Comparison of ENCODE assay signal across 9 cellular contexts in the genomic region with DNA sequence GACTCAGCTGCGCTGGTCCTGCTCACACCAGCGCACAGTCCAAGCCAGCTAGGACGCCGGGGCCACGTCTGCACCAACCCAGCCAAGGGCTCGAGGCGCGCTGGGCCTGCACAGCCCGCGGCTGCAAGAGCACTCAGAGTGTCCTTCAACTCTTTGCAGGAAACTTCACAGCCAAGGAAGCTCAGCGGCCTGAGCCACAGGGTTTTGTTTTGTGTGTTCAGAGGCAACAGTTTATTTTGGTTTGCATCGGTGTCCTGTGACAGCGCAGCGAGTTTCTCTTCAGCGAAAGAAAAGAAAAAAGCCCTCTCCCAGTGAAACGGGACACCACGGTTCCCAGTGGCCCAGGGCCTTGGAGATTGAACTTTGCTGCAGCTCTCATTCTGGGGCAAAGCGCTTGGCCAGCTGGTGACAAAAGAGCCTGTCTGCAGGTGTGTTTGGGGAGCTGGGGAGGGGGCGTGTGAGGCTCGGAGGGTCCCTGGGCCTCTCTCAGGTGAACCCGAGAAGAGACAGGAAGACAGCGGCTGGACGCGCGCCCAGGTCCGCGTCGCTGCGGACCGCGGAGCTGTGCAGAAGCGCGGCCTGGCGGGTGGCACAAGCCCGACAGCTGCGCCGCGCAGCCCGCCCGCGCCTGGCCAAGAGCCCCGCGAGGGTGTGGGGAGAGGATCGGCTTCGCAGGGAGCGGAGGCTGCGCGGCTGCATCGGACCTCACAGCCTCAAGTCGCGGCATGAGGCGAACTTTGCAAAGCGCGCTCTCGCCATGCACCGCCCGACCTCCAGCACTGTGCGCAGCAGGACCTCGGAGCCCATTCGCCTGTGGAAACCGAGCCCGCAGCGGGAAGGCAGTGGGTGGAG. TPM values are rescaled to one million over a fixed set of nuclear protein-coding genes. Genes with fewer than 3 reads are reported as not detected.
DNase-seq lines count a peak whose midpoint lies in the region; ATAC-seq, FAIRE-seq and TF ChIP-seq lines count a peak whose summit lies in the region.
"Had no signal": no experiment of that assay in that cellular context is flagged by ENCODE, and none has a peak within 500 bp of the region (broad histone marks: within the 10 kb centered on the region; RNA-seq: fewer than 3 reads in every experiment).

No MANE protein-coding gene starts in this region.

- H3K9me3 Mint-ChIP-seq in activated CD4-positive, alpha-beta T cell treated with anti-CD3 and anti-CD28 coated beads for 36 hours (ENCODE audit: low read depth): no peaks in the 10 kb centered on the region
- no peaks in the 10 kb centered on the region for H3K9me3 Mint-ChIP-seq in activated CD4-positive, alpha-beta T cell treated with anti-CD3 and anti-CD28 coated beads, Interleukin-2, amount 10 ng/mL, durations not matched to agents 7 days and 5 days
- H3K9me3 Mint-ChIP-seq: T-helper 1 cell treated with Interleukin-12 subunit alpha and Interleukin-12 subunit beta and Interleukin-4 antibody, amounts not matched to agents 30 μg/mL and 1 μg/mL, for 36 hours had no signal

- H3K4ac ChIP-seq in mesenchymal stem cell (ENCODE audit: low read depth in 1 of 2, low read length in 2 of 2): peak overlapping the region; percentile 47 to 78

- H3K14ac ChIP-seq in mesenchymal stem cell (ENCODE audit: low read length in 2 of 2): peak overlapping the region in 1 of 2 experiments; percentile 78

- POLR2A ChIA-PET in activated CD4-positive, alpha-beta T cell treated with anti-CD3 and anti-CD28 coated beads for 36 hours (lab: Charles Lee): no interaction called here
- POLR2A ChIA-PET in activated CD4-positive, alpha-beta T cell treated with anti-CD3 and anti-CD28 coated beads, Interleukin-2, amount 10 ng/mL, durations not matched to agents 7 days and 5 days (lab: Charles Lee): no interaction called here

- peak overlapping the region in 1 of 2 experiments; percentile 57 for H3K23ac ChIP-seq in mesenchymal stem cell (ENCODE audit: low read length in 2 of 2)

- intact Hi-C loops in activated CD4-positive, alpha-beta T cell treated with anti-CD3 and anti-CD28 coated beads for 36 hours (cut with DNase I, micrococcal nuclease): no loop called here

- H4K8ac ChIP-seq in mesenchymal stem cell (ENCODE audit: low read length): peak overlapping the region; percentile 53

- peaks cover 3% of the 10 kb centered on the region for H3K4me1 Mint-ChIP-seq in activated CD4-positive, alpha-beta T cell treated with anti-CD3 and anti-CD28 coated beads for 36 hours
- H3K4me1 Mint-ChIP-seq in activated CD4-positive, alpha-beta T cell treated with anti-CD3 and anti-CD28 coated beads, Interleukin-2, amount 10 ng/mL, durations not matched to agents 7 days and 5 days: peaks cover 4% of the 10 kb centered on the region

- peak overlapping the region; percentile 91 for H3K9ac ChIP-seq in mesenchymal stem cell (ENCODE audit: low read length)

- peaks cover 32% of the 10 kb centered on the region for H3K27me3 Mint-ChIP-seq in activated CD4-positive, alpha-beta T cell treated with anti-CD3 and anti-CD28 coated beads for 36 hours
- H3K27me3 Mint-ChIP-seq in activated CD4-positive, alpha-beta T cell treated with anti-CD3 and anti-CD28 coated beads, Interleukin-2, amount 10 ng/mL, durations not matched to agents 7 days and 5 days: peaks cover 26% of the 10 kb centered on the region

- H3K79me1 ChIP-seq in mesenchymal stem cell (replicated peaks; ENCODE audit: low read length, poor library complexity, severe bottlenecking): peaks cover 11% of the 10 kb centered on the region

- CTCF ChIA-PET in activated CD4-positive, alpha-beta T cell treated with anti-CD3 and anti-CD28 coated beads for 36 hours (lab: Charles Lee): interaction anchor here (1.0 kb wide), 2 partner anchors 13 to 480 kb away, joined by 3 to 5 read pairs; no protein-coding TSS in a partner anchor
- CTCF ChIA-PET in activated CD4-positive, alpha-beta T cell treated with anti-CD3 and anti-CD28 coated beads, Interleukin-2, amount 10 ng/mL, durations not matched to agents 7 days and 5 days (lab: Charles Lee): interaction anchor here (1.6 kb wide), 1 partner anchor 17 kb away, joined by 4 read pairs; no protein-coding TSS in a partner anchor

- peak overlapping the region in 1 of 2 experiments; percentile 25 for H2BK12ac ChIP-seq in mesenchymal stem cell (ENCODE audit: low read length in 2 of 2)

- H3K27me3 ChIP-seq in ectodermal cell (ENCODE audit: control insufficient read depth, insufficient read depth, low read length, poor library complexity, severe bottlenecking): peaks cover 57% of the 10 kb centered on the region
- peaks cover 3 to 11% of the 10 kb centered on the region in 2 experiments for H3K27me3 ChIP-seq in mesenchymal stem cell (ENCODE audit: control insufficient read depth in 1 of 2, insufficient read depth in 1 of 2, low read length in 2 of 2)
- peaks cover 0 to 25% (median 10%) of the 10 kb centered on the region in 4 donors for H3K27me3 ChIP-seq in upper lobe of left lung

- H3K4me3 Mint-ChIP-seq in activated CD4-positive, alpha-beta T cell treated with anti-CD3 and anti-CD28 coated beads for 36 hours: no peak overlapping the region
- no peak overlapping the region for H3K4me3 Mint-ChIP-seq in activated CD4-positive, alpha-beta T cell treated with anti-CD3 and anti-CD28 coated beads, Interleukin-2, amount 10 ng/mL, durations not matched to agents 7 days and 5 days
- H3K4me3 Mint-ChIP-seq: T-helper 1 cell treated with Interleukin-12 subunit alpha and Interleukin-12 subunit beta and Interleukin-4 antibody, amounts not matched to agents 30 μg/mL and 1 μg/mL, for 36 hours had no signal

- H3K36me3 ChIP-seq in ectodermal cell (ENCODE audit: control insufficient read depth, insufficient read depth, low read length) (no peaks in the 10 kb centered on the region), mesenchymal stem cell (ENCODE audit: control insufficient read depth in 1 of 2, insufficient read depth in 2 of 2, low read depth in 1 of 2, low read length in 2 of 2) (peaks cover 3 to 20% of the 10 kb centered on the region in 2 experiments), upper lobe of left lung (no peaks in the 10 kb centered on the region)

- H3K4me2 ChIP-seq in mesenchymal stem cell (ENCODE audit: low read length, poor library complexity, severe bottlenecking): peak overlapping the region; percentile 93

- no peak overlapping the region for H2AK5ac ChIP-seq in mesenchymal stem cell (ENCODE audit: low read length, severe bottlenecking)

- no peak for TF ChIP-seq EP300 in upper lobe of left lung (IDR thresholded peaks at IDR 0.05)

- H2BK15ac ChIP-seq in mesenchymal stem cell (ENCODE audit: low read depth, poor library complexity, severe bottlenecking): no peak overlapping the region

- H3K4me1 ChIP-seq in ectodermal cell (ENCODE audit: control insufficient read depth, insufficient read depth, low read length) (peaks cover 18% of the 10 kb centered on the region), mesenchymal stem cell (ENCODE audit: control insufficient read depth, insufficient read depth, low read depth, low read length) (peaks cover 36% of the 10 kb centered on the region), upper lobe of left lung (peaks cover 2 to 38% (median 19%) of the 10 kb centered on the region in 4 donors)

- H3K36me3 Mint-ChIP-seq in activated CD4-positive, alpha-beta T cell treated with anti-CD3 and anti-CD28 coated beads for 36 hours (ENCODE audit: low read depth): no peaks in the 10 kb centered on the region
- H3K36me3 Mint-ChIP-seq in activated CD4-positive, alpha-beta T cell treated with anti-CD3 and anti-CD28 coated beads, Interleukin-2, amount 10 ng/mL, durations not matched to agents 7 days and 5 days (ENCODE audit: low read depth): no peaks in the 10 kb centered on the region

- TF ChIP-seq POLR2A in upper lobe of left lung (IDR thresholded peaks at IDR 0.05): no peak
- TF ChIP-seq POLR2A in H54 (IDR thresholded peaks at IDR 0.05; ENCODE audit: low read depth, low read length): no peak

- ATAC-seq in activated CD4-positive, alpha-beta T cell treated with anti-CD3 and anti-CD28 coated beads for 36 hours: no peak
- ATAC-seq in upper lobe of left lung (ENCODE audit: low FRiP score in 2 of 2) (peak in 1 of 2 donors; percentile 53), HG02678 (IDR thresholded peaks at IDR 0.05; ENCODE audit: unreplicated experiment) (no peak)

- H3K4me3 ChIP-seq in ectodermal cell (ENCODE audit: insufficient read depth, low read depth, low read length) (peak overlapping the region; percentile 43), mesenchymal stem cell (ENCODE audit: insufficient read depth in 1 of 2, low read depth in 1 of 2, low read length in 2 of 2) (peak overlapping the region; percentile 74 to 89), upper lobe of left lung (peak overlapping the region; percentile 49 to 68 (median 61))

- H2BK120ac ChIP-seq in mesenchymal stem cell (ENCODE audit: low read depth, low read length): peak overlapping the region; percentile 42

- H3K27ac Mint-ChIP-seq in activated CD4-positive, alpha-beta T cell treated with anti-CD3 and anti-CD28 coated beads for 36 hours: no peak overlapping the region
- no peak overlapping the region for H3K27ac Mint-ChIP-seq in activated CD4-positive, alpha-beta T cell treated with anti-CD3 and anti-CD28 coated beads, Interleukin-2, amount 10 ng/mL, durations not matched to agents 7 days and 5 days
- H3K27ac Mint-ChIP-seq: T-helper 1 cell treated with Interleukin-12 subunit alpha and Interleukin-12 subunit beta and Interleukin-4 antibody, amounts not matched to agents 30 μg/mL and 1 μg/mL, for 36 hours had no signal

- no peak overlapping the region for H2BK5ac ChIP-seq in mesenchymal stem cell (ENCODE audit: low read depth, low read length, poor library complexity, severe bottlenecking)

- 1% methylated on average over 63 of the region's 63 CpGs for WGBS in ectodermal cell, 2 experiments
- WGBS in mesenchymal stem cell: under 1% methylated on average over 46 of the region's 63 CpGs
- 3 to 8% methylated on average over 12 to 49 of the region's 63 CpGs for WGBS in upper lobe of left lung, 2 donors

- H3K18ac ChIP-seq in mesenchymal stem cell (ENCODE audit: low read depth in 1 of 2, low read length in 2 of 2): peak overlapping the region; percentile 52 to 79

- DNase-seq in activated CD4-positive, alpha-beta T cell treated with anti-CD3 and anti-CD28 coated beads for 36 hours: peak; percentile 6
- DNase-seq in activated CD4-positive, alpha-beta T cell treated with anti-CD3 and anti-CD28 coated beads, Interleukin-2, amount 10 ng/mL, durations not matched to agents 7 days and 5 days: no peak
- DNase-seq in mesenchymal stem cell (peak; percentile 50), upper lobe of left lung (peak in 1 of 2 donors; percentile 87), H54 (ENCODE audit: insufficient read length, low spot score) (no peak), NCI-H524 treated with DMSO at 0.1 percent for 48 hours (lab: John Stamatoyannopoulos, UW) (no peak)

- H3K9me3 ChIP-seq in ectodermal cell (ENCODE audit: control insufficient read depth, low read length): no peaks in the 10 kb centered on the region
- no peaks in the 10 kb centered on the region for H3K9me3 ChIP-seq in mesenchymal stem cell (ENCODE audit: control insufficient read depth, low read length)
- no peaks in the 10 kb centered on the region for H3K9me3 ChIP-seq in upper lobe of left lung

- H4K91ac ChIP-seq in mesenchymal stem cell (ENCODE audit: low read length): peak overlapping the region; percentile 84

- FAIRE-seq in H54 (lab: Jason Lieb, UNC): no peak

- H2AFZ ChIP-seq in mesenchymal stem cell (ENCODE audit: low read depth, low read length): no peak overlapping the region

- no peak for TF ChIP-seq CTCF in upper lobe of left lung (IDR thresholded peaks at IDR 0.05)

- no peak overlapping the region for H3K27ac ChIP-seq in ectodermal cell (ENCODE audit: insufficient read depth, low read depth, low read length, poor library complexity, severe bottlenecking)
- H3K27ac ChIP-seq in mesenchymal stem cell (ENCODE audit: low read length, poor library complexity, severe bottlenecking): no peak overlapping the region
- peak overlapping the region in 1 of 4 donors; percentile 30 for H3K27ac ChIP-seq in upper lobe of left lung

RNA-seq across cellular contexts. Expression of gene CXCL12, which starts 0.9 kb away (rescaled TPM):
- not detected for total RNA-seq in activated CD4-positive, alpha-beta T cell treated with anti-CD3 and anti-CD28 coated beads for 36 hours
- total RNA-seq in activated CD4-positive, alpha-beta T cell treated with anti-CD3 and anti-CD28 coated beads, Interleukin-2, amount 10 ng/mL, durations not matched to agents 7 days and 5 days: not detected
- 0.85 TPM for polyA plus RNA-seq in ectodermal cell (2013, experiment 1 of 4)
- polyA plus RNA-seq in ectodermal cell (2013, experiment 2 of 4): 1.1 TPM
- 1.4 TPM for polyA plus RNA-seq in ectodermal cell (2013, experiment 3 of 4)
- 2.4 TPM for polyA plus RNA-seq in ectodermal cell (2013, experiment 4 of 4)
- 734 TPM for polyA plus RNA-seq in mesenchymal stem cell (2013, experiment 1 of 2)
- polyA plus RNA-seq in mesenchymal stem cell (2013, experiment 2 of 2): 748 TPM
- 10 to 100 TPM in 3 of 6 donors, 1 to 10 TPM in 3; 3.5 to 61.6 (median 14.6) TPM for total RNA-seq in upper lobe of left lung

Comparison
In these comparisons a context has a peak if more than half of its experiments do, and no peak if none do; other contexts are left out.
1. DNase-seq: peak in activated CD4-positive, alpha-beta T cell treated with anti-CD3 and anti-CD28 coated beads for 36 hours (single experiment) and mesenchymal stem cell (single experiment); none in activated CD4-positive, alpha-beta T cell treated with anti-CD3 and anti-CD28 coated beads, Interleukin-2, amount 10 ng/mL, durations not matched to agents 7 days and 5 days (single experiment), H54 (single experiment) and NCI-H524 treated with DMSO at 0.1 percent for 48 hours (single experiment).
2. Peak in every context shown above with its lines, with median percentiles within 50 percentile points of each other: H3K4me3 ChIP-seq.